In genomic region chr18:76466410-76466991, GRCh38 we compare ENCODE assay signal across 1 cellular context.
TF ChIP-seq lines count a peak whose summit lies in the region.

No MANE protein-coding gene starts in this region.

TF ChIP-seq in GM23338, 12 proteins besides CTCF, POLR2A, EP300 and RAD21 (continued from another document):
- no peak for TF ChIP-seq ZNF462 (CRISPR knock-in tag; IDR thresholded peaks at IDR 0.05)
- no peak for TF ChIP-seq ETS1 (IDR thresholded peaks at IDR 0.05)
- TF ChIP-seq CREB1 (CRISPR knock-in tag; IDR thresholded peaks at IDR 0.05; ENCODE audit: low read depth): no peak
- no peak for TF ChIP-seq EZH2 (IDR thresholded peaks at IDR 0.05; ENCODE audit: low read depth, unreplicated experiment)
- no peak for TF ChIP-seq ZNF331 (CRISPR knock-in tag; IDR thresholded peaks at IDR 0.05; ENCODE audit: low read depth)
- no peak for TF ChIP-seq ZNF114 (CRISPR knock-in tag; IDR thresholded peaks at IDR 0.05)
- no peak for TF ChIP-seq JUNB (IDR thresholded peaks at IDR 0.05; ENCODE audit: unreplicated experiment)
- no peak for TF ChIP-seq POLR2AphosphoS5 (IDR thresholded peaks at IDR 0.05; ENCODE audit: low read depth)
- TF ChIP-seq REST (IDR thresholded peaks at IDR 0.05; ENCODE audit: unreplicated experiment): no peak
- TF ChIP-seq STAT1 (IDR thresholded peaks at IDR 0.05; ENCODE audit: unreplicated experiment): no peak
- TF ChIP-seq EZH2phosphoT487 (IDR thresholded peaks at IDR 0.05; ENCODE audit: unreplicated experiment): no peak
